Comparison of ENCODE assay signal across 1 cellular context in genomic region chr13:23050126-23050525, GRCh38.
TF ChIP-seq lines count a peak whose summit lies in the region.

No MANE protein-coding gene starts in this region.

TF ChIP-seq in WTC11, 78 proteins besides CTCF, POLR2A, EP300 and RAD21 (continued from another document):
- TF ChIP-seq, protein P1, sequence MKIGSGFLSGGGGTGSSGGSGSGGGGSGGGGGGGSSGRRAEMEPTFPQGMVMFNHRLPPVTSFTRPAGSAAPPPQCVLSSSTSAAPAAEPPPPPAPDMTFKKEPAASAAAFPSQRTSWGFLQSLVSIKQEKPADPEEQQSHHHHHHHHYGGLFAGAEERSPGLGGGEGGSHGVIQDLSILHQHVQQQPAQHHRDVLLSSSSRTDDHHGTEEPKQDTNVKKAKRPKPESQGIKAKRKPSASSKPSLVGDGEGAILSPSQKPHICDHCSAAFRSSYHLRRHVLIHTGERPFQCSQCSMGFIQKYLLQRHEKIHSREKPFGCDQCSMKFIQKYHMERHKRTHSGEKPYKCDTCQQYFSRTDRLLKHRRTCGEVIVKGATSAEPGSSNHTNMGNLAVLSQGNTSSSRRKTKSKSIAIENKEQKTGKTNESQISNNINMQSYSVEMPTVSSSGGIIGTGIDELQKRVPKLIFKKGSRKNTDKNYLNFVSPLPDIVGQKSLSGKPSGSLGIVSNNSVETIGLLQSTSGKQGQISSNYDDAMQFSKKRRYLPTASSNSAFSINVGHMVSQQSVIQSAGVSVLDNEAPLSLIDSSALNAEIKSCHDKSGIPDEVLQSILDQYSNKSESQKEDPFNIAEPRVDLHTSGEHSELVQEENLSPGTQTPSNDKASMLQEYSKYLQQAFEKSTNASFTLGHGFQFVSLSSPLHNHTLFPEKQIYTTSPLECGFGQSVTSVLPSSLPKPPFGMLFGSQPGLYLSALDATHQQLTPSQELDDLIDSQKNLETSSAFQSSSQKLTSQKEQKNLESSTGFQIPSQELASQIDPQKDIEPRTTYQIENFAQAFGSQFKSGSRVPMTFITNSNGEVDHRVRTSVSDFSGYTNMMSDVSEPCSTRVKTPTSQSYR (CRISPR knock-in tag; IDR thresholded peaks at IDR 0.05), result no peak
